Comparison of ENCODE assay signal across 22 cellular contexts in the genomic region with DNA sequence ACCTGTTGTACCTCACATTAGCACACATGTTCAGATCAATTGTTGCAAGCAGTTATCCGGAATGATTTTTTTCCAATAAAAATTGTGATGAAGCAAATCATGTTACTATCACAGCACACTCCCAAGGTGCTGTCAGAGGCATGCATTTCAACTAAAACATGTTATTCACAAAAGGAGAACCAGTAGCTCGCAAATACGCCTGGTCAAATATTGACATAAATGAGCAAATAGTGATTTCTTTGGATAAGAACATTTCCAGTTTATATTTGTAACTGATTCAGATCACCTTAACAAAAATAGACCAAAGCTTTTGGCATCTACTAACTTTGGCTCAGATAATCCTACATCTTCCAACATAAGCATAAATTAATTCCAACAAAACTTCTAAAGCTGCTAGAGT.
DNase-seq lines count a peak whose midpoint lies in the region; ATAC-seq, FAIRE-seq and TF ChIP-seq lines count a peak whose summit lies in the region.
"Had no signal": no experiment of that assay in that cellular context is flagged by ENCODE, and none has a peak within 500 bp of the region (broad histone marks: within the 10 kb centered on the region; RNA-seq: fewer than 3 reads in every experiment).

No MANE protein-coding gene starts in this region.

- peak overlapping the region in 2 of 3 experiments; percentile 64 to 77 for H3K27ac Mint-ChIP-seq in nephron
- no peak overlapping the region for H3K27ac Mint-ChIP-seq in CD8-positive, alpha-beta T cell
- H3K27ac Mint-ChIP-seq: CD4-positive, CD25-positive, alpha-beta regulatory T cell had no signal

- no peaks in the 10 kb centered on the region for H3K9me3 Mint-ChIP-seq in nephron
- H3K9me3 Mint-ChIP-seq in CD8-positive, alpha-beta T cell: no peaks in the 10 kb centered on the region
- H3K9me3 Mint-ChIP-seq: CD4-positive, CD25-positive, alpha-beta regulatory T cell had no signal

- peak overlapping the region in 1 of 3 experiments; percentile 0 for H3K4me3 Mint-ChIP-seq in nephron
- no peak overlapping the region for H3K4me3 Mint-ChIP-seq in CD8-positive, alpha-beta T cell
- H3K4me3 Mint-ChIP-seq: CD4-positive, CD25-positive, alpha-beta regulatory T cell had no signal

- H3K4me1 Mint-ChIP-seq in nephron: peaks cover 49% of the 10 kb centered on the region
- peaks cover 3% of the 10 kb centered on the region for H3K4me1 Mint-ChIP-seq in CD8-positive, alpha-beta T cell (ENCODE audit: low read depth)

- no peak overlapping the region for H3K4me3 ChIP-seq in CD8-positive, alpha-beta T cell (ENCODE audit: low read depth, low read length)
- H3K4me3 ChIP-seq: BLaER1, GM23248, SK-N-MC had no signal

- H3K27me3 Mint-ChIP-seq in nephron (ENCODE audit: low read depth): peaks cover 3% of the 10 kb centered on the region
- no peaks in the 10 kb centered on the region for H3K27me3 Mint-ChIP-seq in CD8-positive, alpha-beta T cell (ENCODE audit: low read depth)
- H3K27me3 Mint-ChIP-seq: CD4-positive, CD25-positive, alpha-beta regulatory T cell had no signal

- CTCF ChIA-PET in CD8-positive, alpha-beta T cell (lab: Charles Lee): interaction anchor here (1.2 kb wide), 1 partner anchor 285 kb away, joined by 3 read pairs; no protein-coding TSS in a partner anchor

- H3K27me3 ChIP-seq in CD8-positive, alpha-beta T cell (ENCODE audit: insufficient read depth, low read length): no peaks in the 10 kb centered on the region
- H3K27me3 ChIP-seq: BLaER1 had no signal

- ATAC-seq in CD8-positive, alpha-beta T cell: no peak

- POLR2A ChIA-PET in CD8-positive, alpha-beta T cell (lab: Charles Lee): no interaction called here

- no peaks in the 10 kb centered on the region for H3K4me1 ChIP-seq in CD8-positive, alpha-beta T cell (ENCODE audit: insufficient read depth, low read length)

- DNase-seq in SIG-M5 treated with dmso at 0.1 percent for 504 hours (lab: John Stamatoyannopoulos, UW; ENCODE audit: unreplicated experiment) (peak; percentile 10), SIG-M5 (lab: John Stamatoyannopoulos, UW) (no peak), GM12891 (ENCODE audit: insufficient read length, low spot score) (no peak), SHP77 treated with DMSO at 0.1 percent for 48 hours (lab: John Stamatoyannopoulos, UW) (peak; percentile 7), NCI-H510A (lab: John Stamatoyannopoulos, UW) (no peak)
- no peak for DNase-seq in CD8-positive, alpha-beta T cell
- DNase-seq: CD4-positive, CD25-positive, alpha-beta regulatory T cell; GM23248; H7; Karpas-422; NCI-H1417 treated with DMSO at 0.1 percent for 48 hours; NCI-H1694 treated with DMSO at 0.1 percent for 48 hours; NCI-H446; NCI-H526; Right ventricle myocardium superior; RPMI8226 had no signal

- H3K9me3 ChIP-seq in CD8-positive, alpha-beta T cell (ENCODE audit: low read length): no peaks in the 10 kb centered on the region
- H3K9me3 ChIP-seq: BLaER1 had no signal

- H3K27ac ChIP-seq in CD8-positive, alpha-beta T cell (ENCODE audit: low read depth, low read length): no peak overlapping the region
- H3K27ac ChIP-seq: BLaER1, GM23248, SK-N-MC had no signal

- intact Hi-C loops in CD8-positive, alpha-beta T cell (cut with DNase I, micrococcal nuclease): no loop called here

- no peak for TF ChIP-seq CTCF in nephron (IDR thresholded peaks at IDR 0.05; ENCODE audit: unreplicated experiment in 3 of 3)
- TF ChIP-seq CTCF in CD8-positive, alpha-beta T cell (IDR thresholded peaks at IDR 0.05): no peak

- TF ChIP-seq POLR2A in GM12891 (IDR thresholded peaks at IDR 0.05; ENCODE audit: low read depth, low read length): no peak

- H3K36me3 ChIP-seq in CD8-positive, alpha-beta T cell (ENCODE audit: insufficient read depth, low read length): peaks cover 10% of the 10 kb centered on the region

- peaks cover 45% of the 10 kb centered on the region for H3K36me3 Mint-ChIP-seq in nephron (ENCODE audit: low read depth)
- H3K36me3 Mint-ChIP-seq in CD8-positive, alpha-beta T cell: peaks cover 84% of the 10 kb centered on the region

- FAIRE-seq in GM12891 (lab: Jason Lieb, UNC): peak; percentile 68
- FAIRE-seq: A204.1, D721Med, G401.6 had no signal

TF ChIP-seq in GM12891, 5 proteins besides CTCF, POLR2A, EP300 and RAD21:
- TF ChIP-seq SPI1 (IDR thresholded peaks at IDR 0.05; ENCODE audit: low read depth, low read length): no peak
- TF ChIP-seq POLR2AphosphoS5 (IDR thresholded peaks at IDR 0.05; ENCODE audit: low read depth, low read length): no peak
- no peak for TF ChIP-seq POU2F2 (IDR thresholded peaks at IDR 0.05; ENCODE audit: low read depth, low read length)
- no peak for TF ChIP-seq TAF1 (IDR thresholded peaks at IDR 0.05; ENCODE audit: low read depth, low read length)
- no peak for TF ChIP-seq PAX5 (IDR thresholded peaks at IDR 0.05; ENCODE audit: insufficient read depth, low read length, severe bottlenecking)

Comparison
In these comparisons a context has a peak if more than half of its experiments do, and no peak if none do; other contexts are left out.
1. DNase-seq: peak in SIG-M5 treated with dmso at 0.1 percent for 504 hours (single experiment) and SHP77 treated with DMSO at 0.1 percent for 48 hours (single experiment); none in SIG-M5 (single experiment), GM12891 (single experiment), NCI-H510A (single experiment) and CD8-positive, alpha-beta T cell (0 of 7).